In the genomic region with DNA sequence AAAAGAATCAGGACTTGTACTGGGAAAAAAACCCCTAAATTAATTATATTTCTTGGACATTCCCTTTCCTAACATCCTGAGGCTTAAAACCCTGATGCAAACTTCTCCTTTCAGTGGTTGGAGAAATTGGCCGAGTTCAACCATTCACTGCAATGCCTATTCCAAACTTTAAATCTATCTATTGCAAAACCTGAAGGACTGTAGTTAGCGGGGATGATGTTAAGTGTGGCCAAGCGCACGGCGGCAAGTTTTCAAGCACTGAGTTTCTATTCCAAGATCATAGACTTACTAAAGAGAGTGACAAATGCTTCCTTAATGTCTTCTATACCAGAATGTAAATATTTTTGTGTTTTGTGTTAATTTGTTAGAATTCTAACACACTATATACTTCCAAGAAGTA, we compare ENCODE assay signal across 22 cellular contexts. TPM values are rescaled to one million over a fixed set of nuclear protein-coding genes. Genes with fewer than 3 reads are reported as not detected.
"Had no signal": no experiment of that assay in that cellular context is flagged by ENCODE, and none has a peak within 500 bp of the region (broad histone marks: within the 10 kb centered on the region; RNA-seq: fewer than 3 reads in every experiment).

No MANE protein-coding gene starts in this region.

- H3K36me3 Mint-ChIP-seq: naive thymus-derived CD8-positive, alpha-beta T cell had no signal

- H3K4me3 Mint-ChIP-seq: memory B cell had no signal

- ATAC-seq: esophagus mucosa; left cardiac atrium; lower lobe of right lung; naive thymus-derived CD8-positive, alpha-beta T cell had no signal

- H3K27ac Mint-ChIP-seq: memory B cell; naive thymus-derived CD8-positive, alpha-beta T cell had no signal

- DNase-seq: central memory CD4-positive, alpha-beta T cell; dorsolateral prefrontal cortex; effector CD8-positive, alpha-beta T cell; foreskin fibroblast; head of caudate nucleus; left cardiac atrium; left ventricle myocardium inferior; lower lobe of right lung; naive thymus-derived CD8-positive, alpha-beta T cell; nucleus accumbens; ovary; sigmoid colon; stimulated activated naive CD4-positive, alpha-beta T cell treated with Interleukin-2 at 50 U/mL for 16 hours; trophoblast cell had no signal

- H3K9me3 Mint-ChIP-seq: memory B cell, neural crest cell had no signal

- H3K27ac ChIP-seq: coronary artery, hepatocyte, left ventricle myocardium inferior, lower lobe of right lung, ovary, right atrium auricular region, sigmoid colon had no signal

- H3K27me3 ChIP-seq: ovary had no signal

- H3K4me3 ChIP-seq: coronary artery, hepatocyte, left ventricle myocardium inferior, lower lobe of right lung, right atrium auricular region, sigmoid colon, skin epidermis had no signal

- H3K36me3 ChIP-seq: left ventricle myocardium inferior, lower lobe of right lung, ovary, right atrium auricular region, sigmoid colon had no signal

- H3K9me3 ChIP-seq: left ventricle myocardium inferior, lower lobe of right lung, ovary, right atrium auricular region, sigmoid colon had no signal

RNA-seq across cellular contexts. Expression of gene EMX2, which starts 6.6 kb away (rescaled TPM):
- total RNA-seq: chondrocyte; esophagus mucosa; hepatocyte; lower lobe of right lung; naive thymus-derived CD8-positive, alpha-beta T cell had no signal
